Comparison of ENCODE assay signal across 12 cellular contexts in genomic region chr11:3723014-3723708, GRCh38. TPM values are rescaled to one million over a fixed set of nuclear protein-coding genes. Genes with fewer than 3 reads are reported as not detected.
DNase-seq lines count a peak whose midpoint lies in the region; ATAC-seq and TF ChIP-seq lines count a peak whose summit lies in the region.
"Had no signal": no experiment of that assay in that cellular context is flagged by ENCODE, and none has a peak within 500 bp of the region (broad histone marks: within the 10 kb centered on the region; RNA-seq: fewer than 3 reads in every experiment).

No MANE protein-coding gene starts in this region.

- peak overlapping the region in 1 of 2 donors; percentile 65 for H3K27ac ChIP-seq in left lung
- H3K27ac ChIP-seq in right atrium auricular region = no peak overlapping the region
- H3K27ac ChIP-seq: C4-2B, ovary had no signal

- intact Hi-C loops in left lung (cut with DNase I) = no loop called here

- ATAC-seq in left lung (peak; percentile 66), HG03442 (IDR thresholded peaks at IDR 0.05; ENCODE audit: unreplicated experiment) (no peak)

- POLR2A ChIA-PET in AG04449 (lab: Yijun Ruan, JAX) = no interaction called here

- peak; percentile 97 for DNase-seq in AG04449 (ENCODE audit: low read depth, low spot score)
- peak; percentile 23 to 25 for DNase-seq in Kasumi-1 (lab: John Stamatoyannopoulos, UW)
- DNase-seq in astrocyte of the cerebellum (ENCODE audit: low read depth) = peak; percentile 88
- peak in 1 of 2 donors; percentile 45 for DNase-seq in left lung
- no peak for DNase-seq in activated CD4-positive, alpha-beta T cell treated with anti-CD3 and anti-CD28 coated beads for 1 hour
- no peak for DNase-seq in right atrium auricular region (ENCODE audit: low spot score)
- no peak for DNase-seq in NCI-H1436 (lab: John Stamatoyannopoulos, UW)
- DNase-seq: activated CD4-positive, CD25-positive, alpha-beta regulatory T cell treated with anti-CD3 and anti-CD28 coated beads, Interleukin-2, amount 50 U/mL, for 72 hours; H7; ovary had no signal

- H3K36me3 ChIP-seq in left lung = peaks cover 0 to 99% of the 10 kb centered on the region in 2 donors
- H3K36me3 ChIP-seq in right atrium auricular region = peaks cover 96% of the 10 kb centered on the region
- H3K36me3 ChIP-seq: ovary had no signal

- no peaks in the 10 kb centered on the region for H3K27me3 ChIP-seq in left lung
- no peaks in the 10 kb centered on the region for H3K27me3 ChIP-seq in right atrium auricular region
- H3K27me3 ChIP-seq: ovary had no signal

- TF ChIP-seq CTCF in AG04449 (IDR thresholded peaks at IDR 0.05; ENCODE audit: insufficient read depth, low read length, missing control alignments) = no peak
- TF ChIP-seq CTCF in astrocyte of the cerebellum (IDR thresholded peaks at IDR 0.05; ENCODE audit: low read depth, low read length, missing control alignments) = no peak
- TF ChIP-seq CTCF in left lung (IDR thresholded peaks at IDR 0.05) = no peak
- TF ChIP-seq CTCF in right atrium auricular region (IDR thresholded peaks at IDR 0.05) = no peak

- peaks cover 0 to 14% of the 10 kb centered on the region in 2 donors for H3K4me1 ChIP-seq in left lung
- no peaks in the 10 kb centered on the region for H3K4me1 ChIP-seq in right atrium auricular region

- H3K4me3 ChIP-seq in AG04449 (ENCODE audit: low read depth, low read length) = no peak overlapping the region
- no peak overlapping the region for H3K4me3 ChIP-seq in astrocyte of the cerebellum (ENCODE audit: low read depth, low read length)
- no peak overlapping the region for H3K4me3 ChIP-seq in left lung
- no peak overlapping the region for H3K4me3 ChIP-seq in right atrium auricular region
- H3K4me3 ChIP-seq: ovary had no signal

- in situ Hi-C loops in astrocyte of the cerebellum (cut with HindIII; ENCODE audit: low sequenced_read_pairs) = no loop called here

- CTCF ChIA-PET in AG04449 (lab: Yijun Ruan, JAX) = no interaction called here

- H3K9me3 ChIP-seq in left lung (no peaks in the 10 kb centered on the region), right atrium auricular region (no peaks in the 10 kb centered on the region)
- H3K9me3 ChIP-seq: ovary had no signal

RNA-seq across cellular contexts. Expression of gene CHRNA10, which starts 52.0 kb away (rescaled TPM):
- total RNA-seq in left lung (1 to 10 TPM in 1 of 2 donors, under 1 TPM in 1; 0.67 to 1.5 TPM), right atrium auricular region (1 to 10 TPM in 1 of 2 donors, not detected in 1; 1.0 TPM)

Comparison
In these comparisons a context has a peak if more than half of its experiments do, and no peak if none do; other contexts are left out.
1. DNase-seq: peak in AG04449 (single experiment), Kasumi-1 (2 of 2) and astrocyte of the cerebellum (single experiment); none in activated CD4-positive, alpha-beta T cell treated with anti-CD3 and anti-CD28 coated beads for 1 hour (single experiment), right atrium auricular region (single experiment) and NCI-H1436 (single experiment).